Comparison of ENCODE assay signal across 30 cellular contexts in genomic region chr3:128556384-128556783, GRCh38.
"Had no signal": no experiment of that assay in that cellular context is flagged by ENCODE, and none has a peak within 500 bp of the region (broad histone marks: within the 10 kb centered on the region; RNA-seq: fewer than 3 reads in every experiment).

No MANE protein-coding gene starts in this region.

- H3K4me3 Mint-ChIP-seq: activated naive CD4-positive, alpha-beta T cell treated with anti-CD3 and anti-CD28 coated beads, Interleukin-2, amount 10 ng/mL, durations not matched to agents 7 days and 5 days; activated naive CD8-positive, alpha-beta T cell treated with anti-CD3 and anti-CD28 coated beads, Interleukin-2, amount 10 ng/mL, durations not matched to agents 7 days and 5 days; brain; nephron; stimulated activated memory B cell treated with anti-CD40 and anti-IgM and Interleukin-4, amounts not matched to agents 10 μg/mL and 1 μg/mL and 100 μg/mL, for 72 hours; stimulated activated naive CD8-positive, alpha-beta T cell treated with anti-CD3 and anti-CD28 coated beads, Interleukin-15, amount 100 ng/mL, for 72 hours had no signal

- H3K4me3 ChIP-seq: ascending aorta, cardiac muscle cell, colonic mucosa, lung, ovary, smooth muscle cell, thyroid gland had no signal

- H3K4me1 Mint-ChIP-seq: brain; stimulated activated memory B cell treated with anti-CD40 and anti-IgM and Interleukin-4, amounts not matched to agents 10 μg/mL and 1 μg/mL and 100 μg/mL, for 72 hours had no signal

- DNase-seq: activated CD4-positive, alpha-beta T cell treated with anti-CD3 and anti-CD28 coated beads for 4 hours; activated CD4-positive, alpha-beta T cell treated with anti-CD3 and anti-CD28 coated beads, Interleukin-2, amount 50 U/mL, for 48 hours; activated CD4-positive, CD25-positive, alpha-beta regulatory T cell; activated CD8-positive, alpha-beta memory T cell treated with anti-CD3 and anti-CD28 coated beads for 24 hours; activated effector memory CD4-positive, alpha-beta T cell treated with anti-CD3 and anti-CD28 coated beads, Interleukin-2, amount 50 U/mL, for 16 hours; activated naive CD4-positive, alpha-beta T cell treated with anti-CD3 and anti-CD28 coated beads, Interleukin-2, amount 10 ng/mL, durations not matched to agents 7 days and 5 days; activated naive CD8-positive, alpha-beta T cell treated with anti-CD3 and anti-CD28 coated beads, Interleukin-2, amount 10 ng/mL, durations not matched to agents 7 days and 5 days; cerebellar nuclear complex; colonic mucosa; effector memory CD4-positive, alpha-beta T cell; foreskin keratinocyte; ovary; retina; stimulated activated CD4-positive, alpha-beta T cell treated with anti-CD3 and anti-CD28 coated beads, Interleukin-1b, Interleukin-23, amount 100 ng/mL, for 48 hours; stimulated activated CD4-positive, alpha-beta T cell treated with anti-CD3 and anti-CD28 coated beads, Interleukin-4, amount 100 ng/mL, for 4 hours; stimulated activated CD8-positive, alpha-beta memory T cell treated with anti-CD3 and anti-CD28 coated beads, Interleukin-4, amount 100 ng/mL, for 48 hours; stimulated activated naive CD8-positive, alpha-beta T cell treated with anti-CD3 and anti-CD28 coated beads, Interleukin-15, amount 100 ng/mL, for 72 hours; substantia nigra; T-helper 1 cell had no signal

- H3K36me3 ChIP-seq: ascending aorta, cardiac muscle cell, colonic mucosa, heart left ventricle, neutrophil, ovary, prostate gland, thyroid gland had no signal

- H3K9me3 Mint-ChIP-seq: activated naive CD4-positive, alpha-beta T cell treated with anti-CD3 and anti-CD28 coated beads, Interleukin-2, amount 10 ng/mL, durations not matched to agents 7 days and 5 days; activated naive CD8-positive, alpha-beta T cell treated with anti-CD3 and anti-CD28 coated beads, Interleukin-2, amount 10 ng/mL, durations not matched to agents 7 days and 5 days; stimulated activated memory B cell treated with anti-CD40 and anti-IgM and Interleukin-4, amounts not matched to agents 10 μg/mL and 1 μg/mL and 100 μg/mL, for 72 hours; stimulated activated naive CD8-positive, alpha-beta T cell treated with anti-CD3 and anti-CD28 coated beads, Interleukin-15, amount 100 ng/mL, for 72 hours had no signal

- H3K27ac Mint-ChIP-seq: activated naive CD4-positive, alpha-beta T cell treated with anti-CD3 and anti-CD28 coated beads, Interleukin-2, amount 10 ng/mL, durations not matched to agents 7 days and 5 days; activated naive CD8-positive, alpha-beta T cell treated with anti-CD3 and anti-CD28 coated beads, Interleukin-2, amount 10 ng/mL, durations not matched to agents 7 days and 5 days; brain; nephron; stimulated activated memory B cell treated with anti-CD40 and anti-IgM and Interleukin-4, amounts not matched to agents 10 μg/mL and 1 μg/mL and 100 μg/mL, for 72 hours; stimulated activated naive CD8-positive, alpha-beta T cell treated with anti-CD3 and anti-CD28 coated beads, Interleukin-15, amount 100 ng/mL, for 72 hours had no signal

- H3K36me3 Mint-ChIP-seq: activated naive CD4-positive, alpha-beta T cell treated with anti-CD3 and anti-CD28 coated beads, Interleukin-2, amount 10 ng/mL, durations not matched to agents 7 days and 5 days; activated naive CD8-positive, alpha-beta T cell treated with anti-CD3 and anti-CD28 coated beads, Interleukin-2, amount 10 ng/mL, durations not matched to agents 7 days and 5 days; brain; stimulated activated memory B cell treated with anti-CD40 and anti-IgM and Interleukin-4, amounts not matched to agents 10 μg/mL and 1 μg/mL and 100 μg/mL, for 72 hours had no signal

- H3K27ac ChIP-seq: ascending aorta, cardiac muscle cell, colonic mucosa, foreskin keratinocyte, neutrophil, ovary, prostate gland had no signal

- H3K4me1 ChIP-seq: ascending aorta, colonic mucosa, foreskin keratinocyte, prostate gland had no signal

- H3K4me2 ChIP-seq: smooth muscle cell had no signal

- H3K27me3 ChIP-seq: ascending aorta, ovary, thyroid gland had no signal

- H3K9me3 ChIP-seq: ascending aorta, colonic mucosa, neutrophil, ovary, prostate gland, thyroid gland had no signal

- ATAC-seq: foreskin keratinocyte; stimulated activated memory B cell treated with anti-CD40 and anti-IgM and Interleukin-4, amounts not matched to agents 10 μg/mL and 1 μg/mL and 100 μg/mL, for 72 hours; stimulated activated naive CD8-positive, alpha-beta T cell treated with anti-CD3 and anti-CD28 coated beads, Interleukin-15, amount 100 ng/mL, for 72 hours had no signal
